ENCODE assay signal across 17 cellular contexts in the genomic region with DNA sequence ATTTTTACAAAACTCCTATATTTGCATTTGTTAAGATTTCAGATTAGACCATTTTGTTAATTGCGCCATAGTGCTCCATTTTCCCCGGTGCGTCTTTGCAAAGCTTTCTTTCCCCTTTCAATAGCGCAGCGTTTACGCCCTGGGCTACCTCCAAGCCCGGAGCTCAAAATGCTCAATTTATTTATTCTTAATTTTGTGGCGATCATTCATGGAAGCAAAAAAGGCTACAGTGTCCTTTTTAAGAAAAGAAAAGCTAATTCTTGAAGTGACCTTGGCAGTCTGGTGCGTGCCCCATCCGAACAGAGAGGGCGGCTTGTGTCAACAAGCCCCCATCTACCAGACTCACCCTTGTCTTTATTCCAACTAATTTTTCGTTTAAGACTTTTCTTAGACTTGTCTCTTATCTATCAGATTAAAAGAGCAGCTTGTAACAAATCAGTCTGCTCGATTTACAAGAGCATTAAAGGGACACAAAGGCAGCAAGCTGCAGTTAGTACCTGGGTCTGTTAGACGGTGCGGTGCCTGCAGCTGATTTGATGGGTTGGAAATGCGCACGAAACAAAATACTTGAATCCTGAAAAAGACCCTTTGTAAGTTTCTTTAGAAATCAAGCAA. TPM values are rescaled to one million over a fixed set of nuclear protein-coding genes. Genes with fewer than 3 reads are reported as not detected.
"Had no signal": no experiment of that assay in that cellular context is flagged by ENCODE, and none has a peak within 500 bp of the region (broad histone marks: within the 10 kb centered on the region; RNA-seq: fewer than 3 reads in every experiment).

No MANE protein-coding gene starts in this region.

- H3K27ac ChIP-seq: epithelial cell of prostate, left lung, ovary, testis, upper lobe of right lung had no signal

- FAIRE-seq: islet of Langerhans had no signal

- DNase-seq: activated CD4-positive, alpha-beta T cell treated with anti-CD3 and anti-CD28 coated beads for 48 hours; activated CD8-positive, alpha-beta memory T cell treated with anti-CD3 and anti-CD28 coated beads, Interleukin-2, amount 50 U/mL, for 48 hours; activated CD8-positive, alpha-beta T cell treated with anti-CD3 and anti-CD28 coated beads, Interleukin-2, amount 10 ng/mL, durations not matched to agents 7 days and 5 days; central memory CD4-positive, alpha-beta T cell; cortex of kidney; effector memory CD4-positive, alpha-beta T cell; left lung; ovary; stimulated activated CD4-positive, alpha-beta T cell treated with anti-CD3 and anti-CD28 coated beads, Interleukin-4, amount 100 ng/mL, for 1 hour; stimulated activated CD8-positive, alpha-beta memory T cell treated with anti-CD3 and anti-CD28 coated beads, Interleukin-4, amount 100 ng/mL, for 48 hours; T1000; testis; upper lobe of right lung had no signal

- H3K27me3 ChIP-seq: ovary, testis had no signal

- H3K4me3 ChIP-seq: left lung, ovary, testis, upper lobe of right lung had no signal

- H3K9me3 ChIP-seq: left lung, ovary, testis, upper lobe of right lung had no signal

- ATAC-seq: activated CD8-positive, alpha-beta T cell treated with anti-CD3 and anti-CD28 coated beads, Interleukin-2, amount 10 ng/mL, durations not matched to agents 7 days and 5 days; left lung; T-cell; upper lobe of right lung had no signal

- H3K36me3 ChIP-seq: left lung, ovary, upper lobe of right lung had no signal

- H3K4me1 ChIP-seq: testis, upper lobe of right lung had no signal

RNA-seq across cellular contexts. Expression of a gene that starts 30.1 kb away (rescaled TPM):
- total RNA-seq: activated CD8-positive, alpha-beta T cell treated with anti-CD3 and anti-CD28 coated beads, Interleukin-2, amount 10 ng/mL, durations not matched to agents 7 days and 5 days; left lung; ovary; T-cell; testis; upper lobe of right lung had no signal
- polyA plus RNA-seq: neural cell, ovary had no signal
